23 cellular contexts compared by ENCODE assay signal in the genomic region with DNA sequence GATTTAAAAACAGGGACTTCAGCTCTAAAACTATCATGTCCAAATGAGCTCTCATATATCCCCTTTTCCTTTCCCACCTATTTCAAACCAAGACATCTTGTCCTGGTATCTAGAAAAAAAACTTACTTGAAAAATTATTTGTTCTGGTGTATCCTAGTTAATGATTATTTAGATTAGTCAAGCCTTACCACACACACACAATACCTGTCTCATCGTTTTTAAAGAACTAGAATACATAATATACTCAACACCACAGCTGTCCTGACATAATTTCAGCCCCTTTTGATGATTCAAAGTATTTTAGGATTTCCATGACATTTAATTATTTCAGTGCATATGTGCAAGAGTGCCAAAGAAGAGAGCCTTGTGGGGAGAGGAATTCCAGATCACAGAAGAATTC.
A peak's percentile ranks its signal among the peaks of the same experiment; 100 is the strongest.
DNase-seq lines count a peak whose midpoint lies in the region; ATAC-seq, FAIRE-seq and TF ChIP-seq lines count a peak whose summit lies in the region.
"Had no signal": no experiment of that assay in that cellular context is flagged by ENCODE, and none has a peak within 500 bp of the region (broad histone marks: within the 10 kb centered on the region; RNA-seq: fewer than 3 reads in every experiment).

No MANE protein-coding gene starts in this region.

- no peak overlapping the region for H2BK15ac ChIP-seq in mesendoderm (replicated peaks; ENCODE audit: low read depth)

- ATAC-seq in HG03457 (IDR thresholded peaks at IDR 0.05; ENCODE audit: unreplicated experiment) (no peak), GM21515 (IDR thresholded peaks at IDR 0.05; ENCODE audit: unreplicated experiment) (no peak)
- ATAC-seq: HepG2 had no signal

- H3K79me1 ChIP-seq in mesendoderm (ENCODE audit: low read length): no peaks in the 10 kb centered on the region

- DNase-seq in DMS53 (lab: John Stamatoyannopoulos, UW): peak; percentile 15
- no peak for DNase-seq in DMS53 treated with DMSO at 0.1 percent for 48 hours (lab: John Stamatoyannopoulos, UW; ENCODE audit: unreplicated experiment)
- DNase-seq in mesendoderm: no peak
- no peak for DNase-seq in tibial nerve (ENCODE audit: low spot score in 2 of 2)
- DNase-seq: 8988T; ACHN; Calu3; CD4-positive, CD25-positive, alpha-beta regulatory T cell; DMS 273 treated with DMSO at 0.1 percent for 48 hours; DMS79 treated with DMSO at 0.1 percent for 48 hours; EL; HCEC 1CT; HFFc6 had no signal

- TF ChIP-seq CTCF in nephron (IDR thresholded peaks at IDR 0.05; ENCODE audit: unreplicated experiment in 3 of 3) (no peak), tibial nerve (IDR thresholded peaks at IDR 0.05) (no peak)

- H2AK5ac ChIP-seq in mesendoderm (ENCODE audit: low read length): no peak overlapping the region

- H4K5ac ChIP-seq in mesendoderm (ENCODE audit: low read length): no peak overlapping the region

- H4K8ac ChIP-seq in mesendoderm (ENCODE audit: low read depth, low read length): no peak overlapping the region

- no peak overlapping the region for H3K9ac ChIP-seq in mesendoderm (ENCODE audit: low read length)
- H3K9ac ChIP-seq: BLaER1 treated with 17β-estradiol and CSF1 and Interleukin-3, amounts not matched to agents 10 nM and 100 nM had no signal

- H3K4me3 Mint-ChIP-seq in nephron: no peak overlapping the region
- H3K4me3 Mint-ChIP-seq: CD4-positive, CD25-positive, alpha-beta regulatory T cell; HFFc6 had no signal

- peak overlapping the region; percentile 31 to 66 (median 54) for H3K27ac Mint-ChIP-seq in nephron
- H3K27ac Mint-ChIP-seq: CD4-positive, CD25-positive, alpha-beta regulatory T cell; HFFc6 had no signal

- no peak overlapping the region for H2BK120ac ChIP-seq in mesendoderm (ENCODE audit: low read depth, low read length)

- peaks cover 15% of the 10 kb centered on the region for H3K9me3 Mint-ChIP-seq in nephron

- no peak overlapping the region for H3K23ac ChIP-seq in mesendoderm (ENCODE audit: low read length)

- FAIRE-seq in islet of Langerhans (lab: Jason Lieb, UNC): peak; percentile 99
- FAIRE-seq: G401.6, GM19239, H1, HepG2, HTR-8/SVneo had no signal

- peaks cover 5% of the 10 kb centered on the region for H3K27me3 Mint-ChIP-seq in nephron (ENCODE audit: low read depth)

- H3K4me1 ChIP-seq in mesendoderm (ENCODE audit: control insufficient read depth, low read depth, low read length): no peaks in the 10 kb centered on the region
- H3K4me1 ChIP-seq in tibial nerve: no peaks in the 10 kb centered on the region

- H2BK5ac ChIP-seq in mesendoderm (ENCODE audit: low read length): no peak overlapping the region

- H3K4me3 ChIP-seq in mesendoderm (ENCODE audit: low read length) (no peak overlapping the region), tibial nerve (no peak overlapping the region)
- H3K4me3 ChIP-seq: BLaER1 treated with 17β-estradiol and CSF1 and Interleukin-3, amounts not matched to agents 10 nM and 100 nM had no signal

- H3K27ac ChIP-seq in mesendoderm (ENCODE audit: low read depth, low read length) (no peak overlapping the region), tibial nerve (no peak overlapping the region)
- H3K27ac ChIP-seq: BLaER1 treated with 17β-estradiol and CSF1 and Interleukin-3, amounts not matched to agents 10 nM and 100 nM had no signal

- no peaks in the 10 kb centered on the region for H3K27me3 ChIP-seq in mesendoderm (ENCODE audit: insufficient read depth, low read length, poor library complexity)
- no peaks in the 10 kb centered on the region for H3K27me3 ChIP-seq in tibial nerve
- H3K27me3 ChIP-seq: BLaER1 treated with 17β-estradiol and CSF1 and Interleukin-3, amounts not matched to agents 10 nM and 100 nM had no signal

- H3K36me3 Mint-ChIP-seq in nephron (ENCODE audit: low read depth): peaks cover 7% of the 10 kb centered on the region
- H3K36me3 Mint-ChIP-seq: CD4-positive, CD25-positive, alpha-beta regulatory T cell had no signal

- no peaks in the 10 kb centered on the region for H3K79me2 ChIP-seq in mesendoderm (ENCODE audit: control insufficient read depth, insufficient read depth, low read length)

- no CpG with 5 or more reads among the region's 1 CpG for WGBS in mesendoderm (ENCODE audit: extremely low coverage, insufficient coverage, low lambda C conversion rate)
- WGBS in tibial nerve, 2 donors: 79 to 82% methylated on average over 1 of the region's 1 CpG

- H3K9me3 ChIP-seq in tibial nerve: peaks cover 0 to 5% (median 0%) of the 10 kb centered on the region in 4 donors

- peaks cover 12% of the 10 kb centered on the region for H3K4me1 Mint-ChIP-seq in nephron
- H3K4me1 Mint-ChIP-seq: CD4-positive, CD25-positive, alpha-beta regulatory T cell had no signal

- H3K4me2 ChIP-seq in mesendoderm (ENCODE audit: low read length): no peak overlapping the region
- H3K4me2 ChIP-seq: BLaER1 treated with 17β-estradiol and CSF1 and Interleukin-3, amounts not matched to agents 10 nM and 100 nM had no signal

- no peaks in the 10 kb centered on the region for H3K36me3 ChIP-seq in mesendoderm (ENCODE audit: control insufficient read depth, insufficient read depth, low read length)
- H3K36me3 ChIP-seq in tibial nerve: no peaks in the 10 kb centered on the region

- no peak for TF ChIP-seq POLR2A in tibial nerve (IDR thresholded peaks at IDR 0.05)

- H3K4ac ChIP-seq in mesendoderm (ENCODE audit: low read depth, low read length): no peak overlapping the region

- H3K56ac ChIP-seq in mesendoderm (ENCODE audit: low read length): no peak overlapping the region

- TF ChIP-seq EP300 in tibial nerve (IDR thresholded peaks at IDR 0.05): no peak

- no peak overlapping the region for H3K18ac ChIP-seq in mesendoderm (ENCODE audit: low read length)
